26 cellular contexts compared by ENCODE assay signal in genomic region chr9:8745347-8745746, GRCh38.
"Had no signal": no experiment of that assay in that cellular context is flagged by ENCODE, and none has a peak within 500 bp of the region (broad histone marks: within the 10 kb centered on the region; RNA-seq: fewer than 3 reads in every experiment).

No MANE protein-coding gene starts in this region.

- H3K27me3 Mint-ChIP-seq: activated CD4-positive, alpha-beta T cell treated with anti-CD3 and anti-CD28 coated beads, Interleukin-2, amount 10 ng/mL, durations not matched to agents 7 days and 5 days; activated naive CD4-positive, alpha-beta T cell treated with anti-CD3 and anti-CD28 coated beads, Interleukin-2, amount 50 U/mL, for 24 hours; activated naive CD8-positive, alpha-beta T cell treated with anti-CD3 and anti-CD28 coated beads, Interleukin-2, amount 10 ng/mL, durations not matched to agents 7 days and 5 days; activated T-cell treated with anti-CD3 and anti-CD28 coated beads, Interleukin-2, amount 50 U/mL, for 24 hours had no signal

- H3K4me3 ChIP-seq: ascending aorta, breast epithelium had no signal

- H3K9me3 Mint-ChIP-seq: activated CD4-positive, alpha-beta T cell treated with anti-CD3 and anti-CD28 coated beads, Interleukin-2, amount 10 ng/mL, durations not matched to agents 7 days and 5 days; activated naive CD4-positive, alpha-beta T cell treated with anti-CD3 and anti-CD28 coated beads, Interleukin-2, amount 50 U/mL, for 24 hours; activated naive CD8-positive, alpha-beta T cell treated with anti-CD3 and anti-CD28 coated beads, Interleukin-2, amount 10 ng/mL, durations not matched to agents 7 days and 5 days; activated T-cell treated with anti-CD3 and anti-CD28 coated beads, Interleukin-2, amount 50 U/mL, for 24 hours; activated T-helper 2 cell treated with anti-CD3 and anti-CD28 coated beads, Interferon-gamma antibody, Interleukin-2, Interleukin-4, amounts not matched to agents 10 μg/mL and 5 μg/mL and 100 μg/mL, durations not matched to agents 14 hours and 24 hours and 36 hours had no signal

- H3K27me3 ChIP-seq: ascending aorta, breast epithelium had no signal

- H3K9me3 ChIP-seq: ascending aorta, breast epithelium had no signal

- H3K4me3 Mint-ChIP-seq: activated CD4-positive, alpha-beta T cell treated with anti-CD3 and anti-CD28 coated beads, Interleukin-2, amount 10 ng/mL, durations not matched to agents 7 days and 5 days; activated CD8-positive, alpha-beta T cell treated with anti-CD3 and anti-CD28 coated beads, Interleukin-2, amount 10 ng/mL, durations not matched to agents 7 days and 5 days; activated naive CD4-positive, alpha-beta T cell treated with anti-CD3 and anti-CD28 coated beads, Interleukin-2, amount 50 U/mL, for 24 hours; activated naive CD8-positive, alpha-beta T cell treated with anti-CD3 and anti-CD28 coated beads, Interleukin-2, amount 10 ng/mL, durations not matched to agents 7 days and 5 days; activated T-cell treated with anti-CD3 and anti-CD28 coated beads, Interleukin-2, amount 50 U/mL, for 24 hours had no signal

- H3K36me3 ChIP-seq: ascending aorta, breast epithelium had no signal

- H3K36me3 Mint-ChIP-seq: activated naive CD4-positive, alpha-beta T cell treated with anti-CD3 and anti-CD28 coated beads, Interleukin-2, amount 50 U/mL, for 24 hours; activated naive CD8-positive, alpha-beta T cell treated with anti-CD3 and anti-CD28 coated beads, Interleukin-2, amount 10 ng/mL, durations not matched to agents 7 days and 5 days had no signal

- H3K27ac ChIP-seq: ascending aorta, breast epithelium had no signal

- ATAC-seq: activated CD8-positive, alpha-beta T cell treated with anti-CD3 and anti-CD28 coated beads, Interleukin-2, amount 10 ng/mL, durations not matched to agents 7 days and 5 days; Panc1; Right ventricle myocardium inferior had no signal

- H3K4me1 ChIP-seq: ascending aorta, breast epithelium had no signal

- H3K27ac Mint-ChIP-seq: activated CD4-positive, alpha-beta T cell treated with anti-CD3 and anti-CD28 coated beads, Interleukin-2, amount 10 ng/mL, durations not matched to agents 7 days and 5 days; activated CD8-positive, alpha-beta T cell treated with anti-CD3 and anti-CD28 coated beads, Interleukin-2, amount 10 ng/mL, durations not matched to agents 7 days and 5 days; activated naive CD4-positive, alpha-beta T cell treated with anti-CD3 and anti-CD28 coated beads, Interleukin-2, amount 50 U/mL, for 24 hours; activated T-cell treated with anti-CD3 and anti-CD28 coated beads, Interleukin-2, amount 50 U/mL, for 24 hours; activated T-helper 2 cell treated with anti-CD3 and anti-CD28 coated beads, Interferon-gamma antibody, Interleukin-2, Interleukin-4, amounts not matched to agents 10 μg/mL and 5 μg/mL and 100 μg/mL, durations not matched to agents 14 hours and 24 hours and 36 hours had no signal

- H3K4me1 Mint-ChIP-seq: activated CD4-positive, alpha-beta T cell treated with anti-CD3 and anti-CD28 coated beads, Interleukin-2, amount 10 ng/mL, durations not matched to agents 7 days and 5 days; activated naive CD4-positive, alpha-beta T cell treated with anti-CD3 and anti-CD28 coated beads, Interleukin-2, amount 50 U/mL, for 24 hours; activated naive CD8-positive, alpha-beta T cell treated with anti-CD3 and anti-CD28 coated beads, Interleukin-2, amount 10 ng/mL, durations not matched to agents 7 days and 5 days had no signal

- DNase-seq: activated CD4-positive, alpha-beta T cell treated with anti-CD3 and anti-CD28 coated beads, Interleukin-2, amount 10 ng/mL, durations not matched to agents 7 days and 5 days; activated CD4-positive, alpha-beta T cell treated with anti-CD3 and anti-CD28 coated beads, Interleukin-2, amount 50 U/mL, for 48 hours; activated CD8-positive, alpha-beta T cell treated with anti-CD3 and anti-CD28 coated beads, Interleukin-2, amount 10 ng/mL, durations not matched to agents 7 days and 5 days; activated gamma-delta T cell; activated naive CD4-positive, alpha-beta T cell treated with Interleukin-2 at 50 U/mL for 16 hours; activated naive CD8-positive, alpha-beta T cell treated with anti-CD3 and anti-CD28 coated beads, Interleukin-2, amount 10 ng/mL, durations not matched to agents 7 days and 5 days; activated T-cell treated with anti-CD3 and anti-CD28 coated beads, Interleukin-2, amount 50 U/mL, for 24 hours; amygdala; Karpas-422; KBM-7; MM.1S; MV-4-11; NCI-H1092; NCI-H1436 treated with DMSO at 0.1 percent for 48 hours; NCI-H1694 treated with DMSO at 0.1 percent for 48 hours; NCI-H2029; NCI-H345; NCI-H524 treated with DMSO at 0.1 percent for 48 hours; RPMI8226; T1000 had no signal
